33 cellular contexts compared by ENCODE assay signal in genomic region chr9:70798018-70798417, GRCh38.
"Had no signal": no experiment of that assay in that cellular context is flagged by ENCODE, and none has a peak within 500 bp of the region (broad histone marks: within the 10 kb centered on the region; RNA-seq: fewer than 3 reads in every experiment).

No MANE protein-coding gene starts in this region.

- H3K9me3 ChIP-seq: MG63 had no signal

- H3K36me3 ChIP-seq: MG63 had no signal

- H3K27me3 ChIP-seq: MG63 had no signal

- H3K27ac ChIP-seq: KMS-11 had no signal

- DNase-seq: Kasumi-1, MG63, MM.1S, MV-4-11, NCI-H1048, NCI-H1092, NCI-H1092 treated with DMSO at 0.1 percent for 48 hours, NCI-H1105, NCI-H1105 treated with DMSO at 0.1 percent for 48 hours, NCI-H1417, NCI-H1417 treated with DMSO at 0.1 percent for 48 hours, NCI-H1436, NCI-H1436 treated with DMSO at 0.1 percent for 48 hours, NCI-H146, NCI-H1694, NCI-H1694 treated with DMSO at 0.1 percent for 48 hours, NCI-H187, NCI-H187 treated with DMSO at 0.1 percent for 48 hours, NCI-H1930, NCI-H2029, NCI-H2029 treated with DMSO at 0.1 percent for 48 hours, NCI-H2081, NCI-H2081 treated with DMSO at 0.1 percent for 48 hours, NCI-H2107, NCI-H2171, NCI-H2171 treated with DMSO at 0.1 percent for 48 hours, NCI-H2227 treated with DMSO at 0.1 percent for 48 hours, NCI-H226, NCI-H345, NCI-H446, NCI-H446 treated with DMSO at 0.1 percent for 48 hours, NCI-H510A had no signal

- H3K4me3 ChIP-seq: MG63 had no signal
